1 cellular context compared by ENCODE assay signal in genomic region chr6:122839477-122839876, GRCh38.
TF ChIP-seq lines count a peak whose summit lies in the region.

No MANE protein-coding gene starts in this region.

TF ChIP-seq in HCT116, 20 proteins besides CTCF, POLR2A, EP300 and RAD21 (continued from another document):
- TF ChIP-seq YY1 (IDR thresholded peaks at IDR 0.05; ENCODE audit: extremely low read depth, insufficient replicate concordance, low read depth, low read length) = no peak
- TF ChIP-seq EZH2 (IDR thresholded peaks at IDR 0.05) = no peak
- TF ChIP-seq ZFX (IDR thresholded peaks at IDR 0.05) = no peak
- TF ChIP-seq REST (IDR thresholded peaks at IDR 0.05; ENCODE audit: low read depth) = no peak
- TF ChIP-seq MAX (IDR thresholded peaks at IDR 0.05) = no peak
- no peak for TF ChIP-seq SIN3A (IDR thresholded peaks at IDR 0.05; ENCODE audit: low read depth)
- no peak for TF ChIP-seq TCF7L2 (IDR thresholded peaks at IDR 0.05; ENCODE audit: borderline replicate concordance, extremely low read depth, insufficient read depth, insufficient read length)
- no peak for TF ChIP-seq ZBTB33 (IDR thresholded peaks at IDR 0.05; ENCODE audit: extremely low read depth, insufficient replicate concordance, low read length)
- TF ChIP-seq ATF3 (IDR thresholded peaks at IDR 0.05) = no peak
- TF ChIP-seq EGR1 (IDR thresholded peaks at IDR 0.05; ENCODE audit: low read depth) = no peak
- TF ChIP-seq ELF1 (IDR thresholded peaks at IDR 0.05; ENCODE audit: borderline replicate concordance, low read depth) = no peak
